8 cellular contexts compared by ENCODE assay signal in genomic region chrX:72126539-72127140, GRCh38. TPM values are rescaled to one million over a fixed set of nuclear protein-coding genes. Genes with fewer than 3 reads are reported as not detected.
DNase-seq lines count a peak whose midpoint lies in the region; ATAC-seq and TF ChIP-seq lines count a peak whose summit lies in the region.

No MANE protein-coding gene starts in this region.

- H3K9me3 ChIP-seq in lung (ENCODE audit: control insufficient read depth in 2 of 2, insufficient read depth in 1 of 2, low read length in 1 of 2) = peaks cover 0 to 4% of the 10 kb centered on the region in 2 donors

- TF ChIP-seq CTCF in lung (IDR thresholded peaks at IDR 0.05; ENCODE audit: control extremely low read depth, extremely low read depth) = peak; percentile 78

- ATAC-seq in GM18907 (IDR thresholded peaks at IDR 0.05; ENCODE audit: unreplicated experiment) (peak; percentile 86), HG03432 (IDR thresholded peaks at IDR 0.05; ENCODE audit: unreplicated experiment) (peak; percentile 77), lung (ENCODE audit: insufficient read depth, low FRiP score) (peak; percentile 78)

- no peaks in the 10 kb centered on the region for H3K36me3 ChIP-seq in lung (ENCODE audit: control insufficient read depth in 2 of 2, insufficient read depth in 2 of 2, low read length in 2 of 2)

- H3K4me1 ChIP-seq in lung (ENCODE audit: control insufficient read depth in 2 of 2, insufficient read depth in 2 of 2, low read length in 2 of 2) = peaks cover 0 to 18% of the 10 kb centered on the region in 2 donors

- no peak overlapping the region for H3K27ac ChIP-seq in lung (ENCODE audit: low read depth in 1 of 2, low read length in 1 of 2)

- WGBS in lung, 2 donors = 18 to 19% methylated on average over 9 of the region's 9 CpGs

- no peaks in the 10 kb centered on the region for H3K27me3 ChIP-seq in lung (ENCODE audit: control insufficient read depth, insufficient read depth)

- DNase-seq in AG20443 (ENCODE audit: low spot score) = peak; percentile 81
- DNase-seq in NCI-H526 treated with DMSO at 0.1 percent for 48 hours (lab: John Stamatoyannopoulos, UW) = peak; percentile 47
- peak; percentile 82 for DNase-seq in activated CD4-positive, alpha-beta T cell treated with anti-CD3 and anti-CD28 coated beads, Interleukin-2, amount 50 U/mL, for 1 hour
- peak; percentile 86 for DNase-seq in dermis blood vessel endothelial cell
- peak; percentile 87 for DNase-seq in lung (ENCODE audit: low spot score)
- DNase-seq in stimulated activated CD4-positive, alpha-beta T cell treated with anti-CD3 and anti-CD28 coated beads, TNF-alpha, amount 100 ng/mL, for 48 hours (ENCODE audit: low read depth in 3 of 3) = peak; percentile 54 to 82 (median 68)

- no peak overlapping the region for H3K4me3 ChIP-seq in lung

RNA-seq across cellular contexts. Expression of gene RTL5, which starts 5.1 kb away (rescaled TPM):
- total RNA-seq in dermis blood vessel endothelial cell (0.47 and 0.51 TPM in 2 replicates), lung (1 to 10 TPM; 7.3 to 8.3 TPM)
- 1 to 10 TPM; 2.8 to 3.8 TPM for polyA plus RNA-seq in lung

RNA-seq across cellular contexts. Expression of gene PIN4, which starts 54.9 kb away (rescaled TPM):
- total RNA-seq in dermis blood vessel endothelial cell (9.3 and 12.4 TPM in 2 replicates), lung (1 to 10 TPM; 6.7 to 9.4 TPM)
- polyA plus RNA-seq in lung = 10 to 100 TPM; 12.9 to 24.5 TPM
